ENCODE assay signal across 1 cellular context in the genomic region with DNA sequence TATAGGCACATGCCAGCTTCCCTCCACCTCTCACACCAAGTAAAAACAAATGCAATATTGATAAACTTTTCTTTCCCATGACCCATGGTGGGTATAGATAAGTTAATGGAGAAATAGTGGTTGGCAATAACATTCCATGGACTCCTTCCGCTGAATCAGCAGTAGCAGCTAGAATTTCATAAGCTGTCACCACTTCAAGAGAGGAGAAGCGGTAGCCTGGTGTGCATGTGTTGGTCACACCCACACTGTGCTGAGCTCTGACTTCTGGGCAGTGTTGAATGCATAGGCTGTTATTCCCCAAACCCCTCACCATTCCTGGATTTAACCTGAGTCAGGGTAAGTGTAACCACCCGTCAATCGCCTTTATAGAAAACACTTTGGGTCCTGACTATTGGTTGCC.
TF ChIP-seq lines count a peak whose summit lies in the region.

No MANE protein-coding gene starts in this region.

TF ChIP-seq in SK-N-SH treated with all-trans-retinoic acid at 6 μM for 48 hours, 23 proteins besides CTCF, POLR2A, EP300 and RAD21 (continued from another document):
- TF ChIP-seq ZFP3 (CRISPR knock-in tag; IDR thresholded peaks at IDR 0.05) (no peak), TOX (CRISPR knock-in tag; IDR thresholded peaks at IDR 0.05; ENCODE audit: borderline replicate concordance) (no peak), RARB (CRISPR knock-in tag; IDR thresholded peaks at IDR 0.05) (no peak), BACH2 (CRISPR knock-in tag; IDR thresholded peaks at IDR 0.05; ENCODE audit: borderline replicate concordance) (no peak), ZFP30 (CRISPR knock-in tag; IDR thresholded peaks at IDR 0.05) (no peak), CSDC2 (CRISPR knock-in tag; IDR thresholded peaks at IDR 0.05) (no peak), ZC3H10 (CRISPR knock-in tag; IDR thresholded peaks at IDR 0.05) (no peak)
- TF ChIP-seq, protein P1, sequence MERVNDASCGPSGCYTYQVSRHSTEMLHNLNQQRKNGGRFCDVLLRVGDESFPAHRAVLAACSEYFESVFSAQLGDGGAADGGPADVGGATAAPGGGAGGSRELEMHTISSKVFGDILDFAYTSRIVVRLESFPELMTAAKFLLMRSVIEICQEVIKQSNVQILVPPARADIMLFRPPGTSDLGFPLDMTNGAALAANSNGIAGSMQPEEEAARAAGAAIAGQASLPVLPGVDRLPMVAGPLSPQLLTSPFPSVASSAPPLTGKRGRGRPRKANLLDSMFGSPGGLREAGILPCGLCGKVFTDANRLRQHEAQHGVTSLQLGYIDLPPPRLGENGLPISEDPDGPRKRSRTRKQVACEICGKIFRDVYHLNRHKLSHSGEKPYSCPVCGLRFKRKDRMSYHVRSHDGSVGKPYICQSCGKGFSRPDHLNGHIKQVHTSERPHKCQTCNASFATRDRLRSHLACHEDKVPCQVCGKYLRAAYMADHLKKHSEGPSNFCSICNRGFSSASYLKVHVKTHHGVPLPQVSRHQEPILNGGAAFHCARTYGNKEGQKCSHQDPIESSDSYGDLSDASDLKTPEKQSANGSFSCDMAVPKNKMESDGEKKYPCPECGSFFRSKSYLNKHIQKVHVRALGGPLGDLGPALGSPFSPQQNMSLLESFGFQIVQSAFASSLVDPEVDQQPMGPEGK (CRISPR knock-in tag; IDR thresholded peaks at IDR 0.05; ENCODE audit: borderline replicate concordance): no peak
- TF ChIP-seq, protein P2, sequence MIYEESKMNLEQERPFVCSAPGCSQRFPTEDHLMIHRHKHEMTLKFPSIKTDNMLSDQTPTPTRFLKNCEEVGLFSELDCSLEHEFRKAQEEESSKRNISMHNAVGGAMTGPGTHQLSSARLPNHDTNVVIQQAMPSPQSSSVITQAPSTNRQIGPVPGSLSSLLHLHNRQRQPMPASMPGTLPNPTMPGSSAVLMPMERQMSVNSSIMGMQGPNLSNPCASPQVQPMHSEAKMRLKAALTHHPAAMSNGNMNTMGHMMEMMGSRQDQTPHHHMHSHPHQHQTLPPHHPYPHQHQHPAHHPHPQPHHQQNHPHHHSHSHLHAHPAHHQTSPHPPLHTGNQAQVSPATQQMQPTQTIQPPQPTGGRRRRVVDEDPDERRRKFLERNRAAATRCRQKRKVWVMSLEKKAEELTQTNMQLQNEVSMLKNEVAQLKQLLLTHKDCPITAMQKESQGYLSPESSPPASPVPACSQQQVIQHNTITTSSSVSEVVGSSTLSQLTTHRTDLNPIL (CRISPR knock-in tag; IDR thresholded peaks at IDR 0.05; ENCODE audit: low read depth): no peak
